20 cellular contexts compared by ENCODE assay signal in the genomic region with DNA sequence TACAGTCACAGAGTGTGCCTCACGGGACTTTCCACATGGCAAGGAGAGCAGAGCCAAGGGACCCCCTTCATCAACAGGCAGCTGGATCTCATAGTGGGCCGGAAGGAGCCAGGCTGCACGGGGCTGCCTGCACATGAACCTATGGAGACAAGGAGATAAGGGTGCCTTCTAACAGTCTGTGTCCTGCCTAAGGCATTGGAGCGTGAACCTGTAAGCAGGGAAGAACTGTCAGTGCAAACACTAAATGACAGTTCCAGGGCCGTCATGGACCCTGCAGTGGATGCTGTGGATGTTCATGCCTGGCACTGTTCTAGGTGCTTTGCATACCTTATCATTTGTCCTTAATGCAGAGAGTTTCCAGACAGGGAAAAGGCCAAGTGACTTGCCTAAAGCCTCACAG.
DNase-seq lines count a peak whose midpoint lies in the region; TF ChIP-seq lines count a peak whose summit lies in the region.
"Had no signal": no experiment of that assay in that cellular context is flagged by ENCODE, and none has a peak within 500 bp of the region (broad histone marks: within the 10 kb centered on the region; RNA-seq: fewer than 3 reads in every experiment).

No MANE protein-coding gene starts in this region.

- no peaks in the 10 kb centered on the region for H3K27me3 Mint-ChIP-seq in Calu3 (ENCODE audit: unreplicated experiment)
- peaks cover 7% of the 10 kb centered on the region for H3K27me3 Mint-ChIP-seq in activated T-cell treated with anti-CD3 and anti-CD28 coated beads, Interleukin-2, amount 50 U/mL, for 24 hours
- H3K27me3 Mint-ChIP-seq: CD4-positive, CD25-positive, alpha-beta regulatory T cell had no signal

- H3K27me3 ChIP-seq in BE2C: no peaks in the 10 kb centered on the region
- H3K27me3 ChIP-seq in esophagus muscularis mucosa: no peaks in the 10 kb centered on the region
- H3K27me3 ChIP-seq: BLaER1 had no signal

- H3K9me3 Mint-ChIP-seq in Calu3 (ENCODE audit: low read depth, unreplicated experiment): peaks cover 3% of the 10 kb centered on the region
- H3K9me3 Mint-ChIP-seq in activated T-cell treated with anti-CD3 and anti-CD28 coated beads, Interleukin-2, amount 50 U/mL, for 24 hours: peaks cover 3% of the 10 kb centered on the region
- H3K9me3 Mint-ChIP-seq: CD8-positive, alpha-beta T cell had no signal

- no peaks in the 10 kb centered on the region for H3K4me1 Mint-ChIP-seq in Calu3 (ENCODE audit: low read depth, unreplicated experiment)
- no peaks in the 10 kb centered on the region for H3K4me1 Mint-ChIP-seq in activated T-cell treated with anti-CD3 and anti-CD28 coated beads, Interleukin-2, amount 50 U/mL, for 24 hours (ENCODE audit: low read depth)
- H3K4me1 Mint-ChIP-seq: CD4-positive, CD25-positive, alpha-beta regulatory T cell; GM23338; H9 had no signal

- peak; percentile 27 for DNase-seq in BE2C
- peak; percentile 23 to 63 for DNase-seq in NCI-H526 (lab: John Stamatoyannopoulos, UW)
- peak; percentile 45 for DNase-seq in SK-N-DZ (ENCODE audit: low spot score)
- DNase-seq in esophagus muscularis mucosa (ENCODE audit: extremely low spot score): peak; percentile 75
- no peak for DNase-seq in NCI-H748 (lab: John Stamatoyannopoulos, UW; ENCODE audit: unreplicated experiment)
- no peak for DNase-seq in dermis blood vessel endothelial cell
- no peak for DNase-seq in Calu3
- no peak for DNase-seq in activated T-cell treated with anti-CD3 and anti-CD28 coated beads, Interleukin-2, amount 50 U/mL, for 24 hours
- DNase-seq: Caco-2; CD4-positive, CD25-positive, alpha-beta regulatory T cell; CD8-positive, alpha-beta T cell; DMS 273 treated with DMSO at 0.1 percent for 48 hours; DMS79; EL; GDM1; H9 had no signal

- TF ChIP-seq EP300 in esophagus muscularis mucosa (IDR thresholded peaks at IDR 0.05): no peak

- no TSS peak for BruUV-seq in Calu3 (replicated peaks; lab: Mats Ljungman, UMichigan)

- H3K4me1 ChIP-seq in BE2C (peaks cover 5% of the 10 kb centered on the region), esophagus muscularis mucosa (peaks cover 0 to 9% (median 7%) of the 10 kb centered on the region in 4 donors)
- H3K4me1 ChIP-seq: BLaER1, Caco-2 had no signal

- no peak for TF ChIP-seq POLR2A in esophagus muscularis mucosa (IDR thresholded peaks at IDR 0.05; ENCODE audit: low read depth)

- H3K4me3 Mint-ChIP-seq in Calu3 (ENCODE audit: low read depth, unreplicated experiment): no peak overlapping the region
- H3K4me3 Mint-ChIP-seq in activated T-cell treated with anti-CD3 and anti-CD28 coated beads, Interleukin-2, amount 50 U/mL, for 24 hours: no peak overlapping the region
- H3K4me3 Mint-ChIP-seq: CD4-positive, CD25-positive, alpha-beta regulatory T cell; CD8-positive, alpha-beta T cell; GM23338; H9 had no signal

- H3K36me3 ChIP-seq in BE2C (no peaks in the 10 kb centered on the region), esophagus muscularis mucosa (no peaks in the 10 kb centered on the region)
- H3K36me3 ChIP-seq: BLaER1 had no signal

- WGBS in esophagus muscularis mucosa: 97% methylated on average over 5 of the region's 5 CpGs

- no peak overlapping the region for H3K4me3 ChIP-seq in BE2C (ENCODE audit: low read depth, low read length)
- no peak overlapping the region for H3K4me3 ChIP-seq in esophagus muscularis mucosa
- H3K4me3 ChIP-seq: BLaER1, GM12878, GM23338 had no signal

- H3K9me3 ChIP-seq in BE2C (no peaks in the 10 kb centered on the region), esophagus muscularis mucosa (no peaks in the 10 kb centered on the region)
- H3K9me3 ChIP-seq: Caco-2 had no signal

- TF ChIP-seq CTCF in BE2C (IDR thresholded peaks at IDR 0.05; ENCODE audit: low read depth, low read length) (no peak), esophagus muscularis mucosa (IDR thresholded peaks at IDR 0.05) (no peak), Calu3 (IDR thresholded peaks at IDR 0.05; ENCODE audit: unreplicated experiment) (no peak)

- CTCF ChIA-PET in Calu3 (lab: Charles Lee): no interaction called here

- H3K27ac Mint-ChIP-seq in Calu3 (ENCODE audit: unreplicated experiment): no peak overlapping the region
- H3K27ac Mint-ChIP-seq in activated T-cell treated with anti-CD3 and anti-CD28 coated beads, Interleukin-2, amount 50 U/mL, for 24 hours: no peak overlapping the region
- H3K27ac Mint-ChIP-seq: CD4-positive, CD25-positive, alpha-beta regulatory T cell; CD8-positive, alpha-beta T cell; GM23338 had no signal

- no peaks in the 10 kb centered on the region for H3K36me3 Mint-ChIP-seq in Calu3 (ENCODE audit: insufficient read depth, unreplicated experiment)
- H3K36me3 Mint-ChIP-seq in activated T-cell treated with anti-CD3 and anti-CD28 coated beads, Interleukin-2, amount 50 U/mL, for 24 hours (ENCODE audit: low read depth): no peaks in the 10 kb centered on the region
- H3K36me3 Mint-ChIP-seq: CD4-positive, CD25-positive, alpha-beta regulatory T cell; CD8-positive, alpha-beta T cell had no signal

- H3K27ac ChIP-seq in esophagus muscularis mucosa (replicated peaks in 1 of 4): no peak overlapping the region
- H3K27ac ChIP-seq: BLaER1, C4-2B had no signal

- intact Hi-C loops in esophagus muscularis mucosa (cut with DNase I) (no loop called here), Calu3 (cut with micrococcal nuclease; ENCODE audit: unreplicated experiment) (no loop called here)

Comparison
In these comparisons a context has a peak if more than half of its experiments do, and no peak if none do; other contexts are left out.
1. DNase-seq: peak in BE2C (single experiment), NCI-H526 (2 of 2), SK-N-DZ (single experiment) and esophagus muscularis mucosa (single experiment); none in NCI-H748 (single experiment), dermis blood vessel endothelial cell (single experiment), Calu3 (single experiment) and activated T-cell treated with anti-CD3 and anti-CD28 coated beads, Interleukin-2, amount 50 U/mL, for 24 hours (single experiment).